In the genomic region with DNA sequence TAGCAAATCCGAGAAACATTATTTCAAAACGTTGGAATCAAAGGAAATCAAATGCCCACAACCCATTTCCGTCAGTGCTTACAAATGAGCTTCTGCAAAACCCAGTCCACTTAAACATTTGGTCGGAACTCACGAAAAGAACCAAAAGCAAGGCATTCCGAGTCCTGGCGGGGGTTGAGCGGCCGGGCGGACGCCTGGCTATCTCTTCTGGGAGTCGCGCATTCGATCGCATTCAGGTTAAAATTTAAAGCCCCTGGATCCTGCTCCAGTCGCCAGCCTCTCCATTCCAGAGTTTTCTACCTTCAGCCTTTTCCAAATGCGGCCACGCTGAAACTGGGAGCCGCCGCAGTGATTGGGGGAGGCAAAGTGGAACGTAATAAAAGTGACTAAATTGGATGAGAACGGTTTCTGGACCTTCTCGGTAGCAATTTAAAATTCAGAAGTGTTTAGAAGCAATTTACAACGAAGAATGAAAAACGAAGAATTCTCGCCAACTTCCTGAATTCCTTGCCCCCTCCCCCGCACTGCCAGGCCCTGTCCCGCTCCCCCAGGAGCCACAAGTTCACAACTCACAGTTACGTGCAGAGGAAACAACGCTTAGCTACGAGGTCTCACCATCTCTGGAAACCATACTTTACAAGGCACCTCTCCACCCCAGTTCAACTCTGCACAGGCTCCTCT, we compare ENCODE assay signal across 8 cellular contexts. TPM values are rescaled to one million over a fixed set of nuclear protein-coding genes. Genes with fewer than 3 reads are reported as not detected.
DNase-seq lines count a peak whose midpoint lies in the region; ATAC-seq and TF ChIP-seq lines count a peak whose summit lies in the region.

No MANE protein-coding gene starts in this region.

- H3K27ac ChIP-seq in cardiac muscle cell (peak overlapping the region; percentile 99), upper lobe of right lung (peak overlapping the region; percentile 98)

- intact Hi-C loops in Right ventricle myocardium inferior (cut with DNase I) (loop anchor here (2.0 to 5.0 kb wide), 6 partner anchors 169 to 545 kb away; no protein-coding TSS in a partner anchor), upper lobe of right lung (cut with DNase I) (no loop called here)

- ATAC-seq in Right ventricle myocardium inferior (no peak), upper lobe of right lung (no peak), HG03342 (IDR thresholded peaks at IDR 0.05; ENCODE audit: unreplicated experiment) (no peak)

- H3K36me3 ChIP-seq in cardiac muscle cell (peaks cover 19% of the 10 kb centered on the region), upper lobe of right lung (no peaks in the 10 kb centered on the region)

- TF ChIP-seq CTCF in cardiac muscle cell (IDR thresholded peaks at IDR 0.05; ENCODE audit: low read depth, low read length), result no peak
- TF ChIP-seq CTCF in upper lobe of right lung (IDR thresholded peaks at IDR 0.05), result no peak

- H3K4me3 ChIP-seq in cardiac muscle cell, result peak overlapping the region; percentile 94
- H3K4me3 ChIP-seq in upper lobe of right lung, result peak overlapping the region; percentile 86

- H3K9me3 ChIP-seq in cardiac muscle cell (ENCODE audit: low read depth), result no peaks in the 10 kb centered on the region
- no peaks in the 10 kb centered on the region for H3K9me3 ChIP-seq in upper lobe of right lung

- H3K4me1 ChIP-seq in cardiac muscle cell (ENCODE audit: low read depth) (peaks cover 16% of the 10 kb centered on the region), upper lobe of right lung (no peaks in the 10 kb centered on the region)

- H3K27me3 ChIP-seq in cardiac muscle cell (no peaks in the 10 kb centered on the region), upper lobe of right lung (peaks cover 40% of the 10 kb centered on the region)

- DNase-seq in cardiac muscle cell (ENCODE audit: low read depth in 1 of 2, low spot score in 1 of 2), result peak; percentile 68 to 71
- no peak for DNase-seq in Right ventricle myocardium inferior (ENCODE audit: missing footprints)
- DNase-seq in dermis blood vessel endothelial cell, result peak; percentile 43
- peak; percentile 35 to 48 for DNase-seq in lung microvascular endothelial cell (ENCODE audit: low read depth in 2 of 2)
- DNase-seq in upper lobe of right lung, result no peak
- no peak for DNase-seq in activated gamma-delta T cell treated with Interleukin-2 at 50 U/mL for 16 hours
- DNase-seq in NCI-H1436 treated with DMSO at 0.1 percent for 48 hours (lab: John Stamatoyannopoulos, UW), result no peak

RNA-seq across cellular contexts. Expression of gene GATA6, which starts 1.8 kb away (rescaled TPM):
- 182 and 187 TPM in 2 replicates for total RNA-seq in cardiac muscle cell
- polyA plus RNA-seq in cardiac muscle cell, result 104 and 126 TPM in 2 replicates
- total RNA-seq in Right ventricle myocardium inferior, result 56.3 TPM
- total RNA-seq in dermis blood vessel endothelial cell, result 0.51 and 0.98 TPM in 2 replicates
- total RNA-seq in lung microvascular endothelial cell, result 0.40 and 0.44 TPM in 2 replicates
- total RNA-seq in upper lobe of right lung, result 32.2 TPM

Comparison
In these comparisons a context has a peak if more than half of its experiments do, and no peak if none do; other contexts are left out.
1. DNase-seq: peak in cardiac muscle cell (2 of 2), dermis blood vessel endothelial cell (single experiment) and lung microvascular endothelial cell (2 of 2); none in Right ventricle myocardium inferior (single experiment), upper lobe of right lung (single experiment), activated gamma-delta T cell treated with Interleukin-2 at 50 U/mL for 16 hours (single experiment) and NCI-H1436 treated with DMSO at 0.1 percent for 48 hours (single experiment).
2. RNA of gene GATA6, which starts 1.8 kb away (total RNA-seq): 182 to 187 TPM in cardiac muscle cell, 56.3 TPM in Right ventricle myocardium inferior (single experiment) and 32.2 TPM in upper lobe of right lung (single experiment); 0.51 to 0.98 TPM in dermis blood vessel endothelial cell and 0.40 to 0.44 TPM in lung microvascular endothelial cell; every median in the first group is over 10 times any median in the second.